Comparison of ENCODE assay signal across 13 cellular contexts in genomic region chr6:33721529-33721928, GRCh38. TPM values are rescaled to one million over a fixed set of nuclear protein-coding genes. Genes with fewer than 3 reads are reported as not detected.
"Had no signal": no experiment of that assay in that cellular context is flagged by ENCODE, and none has a peak within 500 bp of the region (broad histone marks: within the 10 kb centered on the region; RNA-seq: fewer than 3 reads in every experiment).

No MANE protein-coding gene starts in this region.

- H3K9ac ChIP-seq: neural progenitor cell had no signal

- H3K27ac ChIP-seq: ascending aorta, neural progenitor cell had no signal

- H3K9me3 ChIP-seq: ascending aorta, left lung, pancreas, transverse colon had no signal

- H3K9me3 Mint-ChIP-seq: activated CD4-positive, alpha-beta memory T cell treated with anti-CD3 and anti-CD28 coated beads, Interleukin-2, amount 10 ng/mL, durations not matched to agents 7 days and 5 days; neural progenitor cell had no signal

- H3K36me3 Mint-ChIP-seq: neural progenitor cell had no signal

- H3K27me3 ChIP-seq: ascending aorta, dorsolateral prefrontal cortex, neural progenitor cell, pancreas, transverse colon had no signal

- H3K27ac Mint-ChIP-seq: activated CD4-positive, alpha-beta memory T cell treated with anti-CD3 and anti-CD28 coated beads, Interleukin-2, amount 10 ng/mL, durations not matched to agents 7 days and 5 days; activated CD4-positive, alpha-beta T cell treated with anti-CD3 and anti-CD28 coated beads for 36 hours; neural progenitor cell had no signal

- H3K4me3 ChIP-seq: ascending aorta, dorsolateral prefrontal cortex, left lung, neural progenitor cell, pancreas, transverse colon had no signal

- H3K27me3 Mint-ChIP-seq: activated CD4-positive, alpha-beta T cell treated with anti-CD3 and anti-CD28 coated beads for 36 hours had no signal

- H3K4me1 ChIP-seq: neural progenitor cell had no signal

- H2AFZ ChIP-seq: neural progenitor cell had no signal

- H3K36me3 ChIP-seq: ascending aorta, left lung, neural progenitor cell, pancreas, transverse colon had no signal

- H3K4me3 Mint-ChIP-seq: activated CD4-positive, alpha-beta memory T cell treated with anti-CD3 and anti-CD28 coated beads, Interleukin-2, amount 10 ng/mL, durations not matched to agents 7 days and 5 days; activated CD4-positive, alpha-beta T cell treated with anti-CD3 and anti-CD28 coated beads for 36 hours; neural progenitor cell had no signal

- H3K4me2 ChIP-seq: neural progenitor cell had no signal

- H3K4me1 Mint-ChIP-seq: activated CD4-positive, alpha-beta memory T cell treated with anti-CD3 and anti-CD28 coated beads, Interleukin-2, amount 10 ng/mL, durations not matched to agents 7 days and 5 days had no signal

- ATAC-seq: activated CD4-positive, alpha-beta T cell treated with anti-CD3 and anti-CD28 coated beads for 36 hours had no signal

- DNase-seq: activated CD4-positive, alpha-beta memory T cell treated with anti-CD3 and anti-CD28 coated beads, Interleukin-2, amount 10 ng/mL, durations not matched to agents 7 days and 5 days; activated CD4-positive, alpha-beta T cell treated with anti-CD3 and anti-CD28 coated beads for 36 hours; activated naive CD4-positive, alpha-beta T cell; dorsolateral prefrontal cortex; head of caudate nucleus; islet precursor cell; left lung; small intestine; T-helper 9 cell; transverse colon had no signal

RNA-seq across cellular contexts. Expression of gene IP6K3, which starts 25.2 kb away (rescaled TPM):
- total RNA-seq: activated CD4-positive, alpha-beta memory T cell treated with anti-CD3 and anti-CD28 coated beads, Interleukin-2, amount 10 ng/mL, durations not matched to agents 7 days and 5 days; activated CD4-positive, alpha-beta T cell treated with anti-CD3 and anti-CD28 coated beads for 36 hours; ascending aorta had no signal
